8 cellular contexts compared by ENCODE assay signal in genomic region chr3:132660056-132660744, GRCh38. TPM values are rescaled to one million over a fixed set of nuclear protein-coding genes. Genes with fewer than 3 reads are reported as not detected.
DNase-seq lines count a peak whose midpoint lies in the region; ATAC-seq and TF ChIP-seq lines count a peak whose summit lies in the region.

Gene UBA5 (plus strand): TSS chr3:132660329. CDS start chr3:132660538, 209 bp downstream.

- H2AFZ ChIP-seq in neural cell (ENCODE audit: low read depth, low read length): peak within 1 kb of the TSS; percentile 91

- peak within 1 kb of the TSS; percentile 84 for H3K9ac ChIP-seq in HUES48 (ENCODE audit: low read depth, low read length)
- H3K9ac ChIP-seq in neural cell (ENCODE audit: low read length): peak within 1 kb of the TSS; percentile 88
- peak within 1 kb of the TSS; percentile 88 to 94 for H3K9ac ChIP-seq in stomach smooth muscle (ENCODE audit: low read length in 2 of 2)

- no peaks in the 10 kb centered on the region for H3K9me2 ChIP-seq in neural cell (ENCODE audit: insufficient read depth, low read length)

- H3K4me1 ChIP-seq in HUES48 (ENCODE audit: control insufficient read depth, insufficient read depth, low read length) (peaks cover 9% of the 10 kb centered on the region), stomach smooth muscle (ENCODE audit: control insufficient read depth, insufficient read depth, low read length) (peaks cover 11% of the 10 kb centered on the region)

- H3K27me3 ChIP-seq in HUES48 (ENCODE audit: control insufficient read depth, insufficient read depth, low read length) (no peaks in the 10 kb centered on the region), neural cell (ENCODE audit: insufficient read depth, low read depth, low read length) (no peaks in the 10 kb centered on the region), stomach smooth muscle (ENCODE audit: control insufficient read depth in 1 of 2, insufficient read depth in 2 of 2, low read length in 2 of 2) (no peaks in the 10 kb centered on the region)

- CTCF ChIA-PET in RWPE1 (lab: Yijun Ruan, JAX): interaction anchor here (0.9 kb wide), 1 partner anchor 57 kb away, joined by 8 read pairs; no protein-coding TSS in a partner anchor

- peak within 1 kb of the TSS; percentile 82 for H3K4me2 ChIP-seq in neural cell (ENCODE audit: low read length)

- H3K4me3 ChIP-seq in HUES48 (ENCODE audit: low read depth, low read length) (peak within 1 kb of the TSS; percentile 88), neural cell (ENCODE audit: low read length) (peak within 1 kb of the TSS; percentile 90), stomach smooth muscle (ENCODE audit: low read length in 2 of 2) (peak within 1 kb of the TSS; percentile 94)

- H3F3A ChIP-seq in neural cell (ENCODE audit: insufficient read depth, low read length, poor library complexity, severe bottlenecking): no peaks in the 10 kb centered on the region

- DNase-seq in DMS53 (lab: John Stamatoyannopoulos, UW) (peak; percentile 75), RWPE1 (ENCODE audit: low spot score) (peak; percentile 71), fibroblast of the conjunctiva (ENCODE audit: low read depth) (peak; percentile 27)
- DNase-seq in activated effector memory CD4-positive, alpha-beta T cell treated with anti-CD3 and anti-CD28 coated beads, Interleukin-2, amount 50 U/mL, for 16 hours: peak; percentile 89

- H3K9me3 ChIP-seq in HUES48 (ENCODE audit: control insufficient read depth, insufficient read depth, low read length) (no peaks in the 10 kb centered on the region), neural cell (ENCODE audit: low read length) (no peaks in the 10 kb centered on the region), stomach smooth muscle (ENCODE audit: control insufficient read depth in 2 of 2, low read length in 2 of 2) (no peaks in the 10 kb centered on the region)

- peaks cover 33% of the 10 kb centered on the region for H3K79me2 ChIP-seq in neural cell (replicated peaks; ENCODE audit: insufficient read depth, low read length)

- no peak for TF ChIP-seq RAD21 in neural cell (conservative IDR thresholded peaks at IDR 0.05)

- H4K20me1 ChIP-seq in neural cell (ENCODE audit: insufficient read depth): no peaks in the 10 kb centered on the region

- peak; percentile 71 for ATAC-seq in GM21423 (IDR thresholded peaks at IDR 0.05; ENCODE audit: unreplicated experiment)

- H3K36me3 ChIP-seq in HUES48 (ENCODE audit: control insufficient read depth, insufficient read depth, low read length) (no peaks in the 10 kb centered on the region), neural cell (ENCODE audit: insufficient read depth, low read length) (no peaks in the 10 kb centered on the region), stomach smooth muscle (ENCODE audit: control insufficient read depth in 2 of 2, insufficient read depth in 2 of 2, low read length in 2 of 2) (peaks cover 0 to 2% of the 10 kb centered on the region in 2 donors)

- no peak for TF ChIP-seq EP300 in neural cell (conservative IDR thresholded peaks at IDR 0.05; ENCODE audit: poor library complexity, severe bottlenecking)

- POLR2A ChIA-PET in RWPE1 (lab: Yijun Ruan, JAX; ENCODE audit: low non-redundant PET): interaction anchor here (0.5 kb wide), 1 partner anchor 1006 kb away, joined by 3 read pairs; no protein-coding TSS in a partner anchor

- no peak for TF ChIP-seq CTCF in RWPE1 (conservative IDR thresholded peaks at IDR 0.05; ENCODE audit: low read depth)
- no peak for TF ChIP-seq CTCF in neural cell (IDR thresholded peaks at IDR 0.05; ENCODE audit: poor library complexity, severe bottlenecking)

- H3K27ac ChIP-seq in HUES48 (ENCODE audit: low read depth, low read length): peak within 1 kb of the TSS; percentile 71
- peak within 1 kb of the TSS; percentile 93 for H3K27ac ChIP-seq in RWPE1
- H3K27ac ChIP-seq in neural cell (ENCODE audit: low read length): peak within 1 kb of the TSS; percentile 77
- H3K27ac ChIP-seq in stomach smooth muscle (ENCODE audit: low read length): peak within 1 kb of the TSS; percentile 91

TF ChIP-seq in neural cell, 6 proteins besides CTCF, POLR2A, EP300 and RAD21:
- TF ChIP-seq POLR2AphosphoS5 (IDR thresholded peaks at IDR 0.05) (peak; percentile 48), SMC3 (conservative IDR thresholded peaks at IDR 0.05; ENCODE audit: poor library complexity) (no peak), REST (IDR thresholded peaks at IDR 0.05; ENCODE audit: borderline replicate concordance) (peak; percentile 64), MXI1 (conservative IDR thresholded peaks at IDR 0.05; ENCODE audit: poor library complexity, severe bottlenecking) (peak; percentile 74), TAF1 (IDR thresholded peaks at IDR 0.05; ENCODE audit: low read depth) (no peak), EZH2 (IDR thresholded peaks at IDR 0.05; ENCODE audit: borderline replicate concordance, insufficient read depth, low read length, poor library complexity, severe bottlenecking) (no peak)

RNA-seq across cellular contexts. Expression of gene UBA5, which starts in this region (rescaled TPM):
- 74.0 and 77.8 TPM in 2 replicates for polyA plus RNA-seq in neural cell
- 80.3 and 89.4 TPM in 2 replicates for polyA minus RNA-seq in neural cell

Comparison
In these comparisons a context has a peak if more than half of its experiments do, and no peak if none do; other contexts are left out.
1. Peak in every context shown above with its lines: DNase-seq, ATAC-seq, H3K4me3 ChIP-seq and H3K27ac ChIP-seq.
2. DNase-seq: peak in every context shown above with its lines; median percentile 89 in activated effector memory CD4-positive, alpha-beta T cell treated with anti-CD3 and anti-CD28 coated beads, Interleukin-2, amount 50 U/mL, for 16 hours; 75 in DMS53; 71 in RWPE1; 27 in fibroblast of the conjunctiva.